27 cellular contexts compared by ENCODE assay signal in the genomic region with DNA sequence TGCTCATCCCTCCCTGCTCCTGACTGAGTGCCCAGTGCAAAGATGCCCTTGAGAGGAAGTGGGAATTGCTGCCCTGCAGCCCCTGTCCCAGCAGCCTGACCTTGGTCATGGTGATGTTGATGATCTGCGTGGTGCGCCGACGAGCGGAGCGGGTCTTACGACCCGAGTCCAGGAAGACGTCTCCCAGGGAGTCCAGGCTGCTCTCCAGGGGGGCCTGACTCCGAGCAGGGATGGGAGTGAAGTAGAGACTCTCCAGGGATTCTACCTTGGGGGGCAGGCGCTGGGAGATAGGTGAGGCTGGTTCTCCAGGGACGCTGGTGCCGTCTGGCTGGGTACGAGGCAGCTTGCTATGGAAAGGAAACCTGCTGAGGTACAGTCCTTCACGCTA. TPM values are rescaled to one million over a fixed set of nuclear protein-coding genes. Genes with fewer than 3 reads are reported as not detected.
DNase-seq lines count a peak whose midpoint lies in the region; ATAC-seq, FAIRE-seq and TF ChIP-seq lines count a peak whose summit lies in the region.
"Had no signal": no experiment of that assay in that cellular context is flagged by ENCODE, and none has a peak within 500 bp of the region (broad histone marks: within the 10 kb centered on the region; RNA-seq: fewer than 3 reads in every experiment).

No MANE protein-coding gene starts in this region.

- DNase-seq in activated T-cell treated with anti-CD3 and anti-CD28 coated beads, Interleukin-2, amount 50 U/mL, for 24 hours = peak; percentile 23
- no peak for DNase-seq in activated T-cell treated with anti-CD3 and anti-CD28 coated beads, Interleukin-2, amount 50 U/mL, for 4 hours
- DNase-seq in chondrocyte (ENCODE audit: low spot score) (no peak), HTR-8/SVneo (ENCODE audit: insufficient read length, low spot score) (no peak), hepatic stellate cell (ENCODE audit: low spot score) (no peak)
- DNase-seq in stimulated activated effector memory CD8-positive, alpha-beta T cell treated with anti-CD3 and anti-CD28 coated beads, Interleukin-12 subunit alpha, Interleukin-12 subunit beta, amount 100 ng/mL, for 72 hours (ENCODE audit: low spot score in 2 of 2) = no peak
- DNase-seq in effector CD4-positive, alpha-beta T cell = no peak
- DNase-seq: activated CD4-positive, alpha-beta T cell treated with anti-CD3 and anti-CD28 coated beads, Interleukin-2, amount 10 ng/mL, durations not matched to agents 24 days and 14 days; amniotic stem cell; cortex of kidney; DMS79; GF-D8; left lung; naive B cell; NCI-H1048; NCI-H187; NCI-H2171 treated with DMSO at 0.1 percent for 48 hours; NCI-H526 treated with DMSO at 0.1 percent for 48 hours; RPMI8226; stimulated activated naive CD8-positive, alpha-beta T cell treated with anti-CD3 and anti-CD28 coated beads, Interleukin-15, amount 100 ng/mL, for 72 hours; T-helper 2 cell; tibial artery had no signal

- H3K4me3 Mint-ChIP-seq in activated T-cell treated with anti-CD3 and anti-CD28 coated beads, Interleukin-2, amount 50 U/mL, for 24 hours = no peak overlapping the region
- H3K4me3 Mint-ChIP-seq in activated T-cell treated with anti-CD3 and anti-CD28 coated beads, Interleukin-2, amount 50 U/mL, for 4 hours = no peak overlapping the region
- H3K4me3 Mint-ChIP-seq in IgD-negative memory B cell = no peak overlapping the region
- no peak overlapping the region for H3K4me3 Mint-ChIP-seq in chondrocyte (ENCODE audit: unreplicated experiment)
- no peak overlapping the region for H3K4me3 Mint-ChIP-seq in stimulated activated effector memory CD8-positive, alpha-beta T cell treated with anti-CD3 and anti-CD28 coated beads, Interleukin-12 subunit alpha, Interleukin-12 subunit beta, amount 100 ng/mL, for 72 hours
- H3K4me3 Mint-ChIP-seq: activated CD4-positive, alpha-beta T cell treated with anti-CD3 and anti-CD28 coated beads, Interleukin-2, amount 10 ng/mL, durations not matched to agents 24 days and 14 days; B cell had no signal

- peak overlapping the region; percentile 34 for H3K27ac Mint-ChIP-seq in activated T-cell treated with anti-CD3 and anti-CD28 coated beads, Interleukin-2, amount 50 U/mL, for 24 hours
- H3K27ac Mint-ChIP-seq in IgD-negative memory B cell = peak overlapping the region in 2 of 3 donors; percentile 2 to 90
- peak overlapping the region; percentile 36 for H3K27ac Mint-ChIP-seq in chondrocyte (ENCODE audit: unreplicated experiment)
- peak overlapping the region; percentile 88 for H3K27ac Mint-ChIP-seq in stimulated activated effector memory CD8-positive, alpha-beta T cell treated with anti-CD3 and anti-CD28 coated beads, Interleukin-12 subunit alpha, Interleukin-12 subunit beta, amount 100 ng/mL, for 72 hours

- H3K36me3 Mint-ChIP-seq in activated T-cell treated with anti-CD3 and anti-CD28 coated beads, Interleukin-2, amount 50 U/mL, for 24 hours (ENCODE audit: low read depth) = peaks cover 99% of the 10 kb centered on the region
- H3K36me3 Mint-ChIP-seq in activated T-cell treated with anti-CD3 and anti-CD28 coated beads, Interleukin-2, amount 50 U/mL, for 4 hours (ENCODE audit: insufficient read depth) = peaks cover 46% of the 10 kb centered on the region
- H3K36me3 Mint-ChIP-seq in IgD-negative memory B cell = peaks cover 4% of the 10 kb centered on the region
- H3K36me3 Mint-ChIP-seq in chondrocyte (ENCODE audit: low read depth) = peaks cover 42% of the 10 kb centered on the region
- peaks cover 97% of the 10 kb centered on the region for H3K36me3 Mint-ChIP-seq in stimulated activated effector memory CD8-positive, alpha-beta T cell treated with anti-CD3 and anti-CD28 coated beads, Interleukin-12 subunit alpha, Interleukin-12 subunit beta, amount 100 ng/mL, for 72 hours

- H3K27me3 Mint-ChIP-seq in activated T-cell treated with anti-CD3 and anti-CD28 coated beads, Interleukin-2, amount 50 U/mL, for 24 hours = no peaks in the 10 kb centered on the region
- H3K27me3 Mint-ChIP-seq in activated T-cell treated with anti-CD3 and anti-CD28 coated beads, Interleukin-2, amount 50 U/mL, for 4 hours (ENCODE audit: low read depth) = no peaks in the 10 kb centered on the region
- H3K27me3 Mint-ChIP-seq in IgD-negative memory B cell (no peaks in the 10 kb centered on the region), chondrocyte (ENCODE audit: low read depth) (no peaks in the 10 kb centered on the region)
- H3K27me3 Mint-ChIP-seq: activated CD4-positive, alpha-beta T cell treated with anti-CD3 and anti-CD28 coated beads, Interleukin-2, amount 10 ng/mL, durations not matched to agents 24 days and 14 days; B cell; naive B cell; stimulated activated naive CD8-positive, alpha-beta T cell treated with anti-CD3 and anti-CD28 coated beads, Interleukin-15, amount 100 ng/mL, for 72 hours had no signal

- no peaks in the 10 kb centered on the region for H3K9me3 Mint-ChIP-seq in activated T-cell treated with anti-CD3 and anti-CD28 coated beads, Interleukin-2, amount 50 U/mL, for 24 hours
- H3K9me3 Mint-ChIP-seq in activated T-cell treated with anti-CD3 and anti-CD28 coated beads, Interleukin-2, amount 50 U/mL, for 4 hours = no peaks in the 10 kb centered on the region
- H3K9me3 Mint-ChIP-seq in IgD-negative memory B cell (no peaks in the 10 kb centered on the region), chondrocyte (ENCODE audit: low read depth) (no peaks in the 10 kb centered on the region)
- H3K9me3 Mint-ChIP-seq in stimulated activated effector memory CD8-positive, alpha-beta T cell treated with anti-CD3 and anti-CD28 coated beads, Interleukin-12 subunit alpha, Interleukin-12 subunit beta, amount 100 ng/mL, for 72 hours = no peaks in the 10 kb centered on the region
- H3K9me3 Mint-ChIP-seq: activated CD4-positive, alpha-beta T cell treated with anti-CD3 and anti-CD28 coated beads, Interleukin-2, amount 10 ng/mL, durations not matched to agents 24 days and 14 days; naive B cell; stimulated activated naive CD8-positive, alpha-beta T cell treated with anti-CD3 and anti-CD28 coated beads, Interleukin-15, amount 100 ng/mL, for 72 hours had no signal

- no peaks in the 10 kb centered on the region for H3K4me1 Mint-ChIP-seq in activated T-cell treated with anti-CD3 and anti-CD28 coated beads, Interleukin-2, amount 50 U/mL, for 24 hours (ENCODE audit: low read depth)
- H3K4me1 Mint-ChIP-seq in activated T-cell treated with anti-CD3 and anti-CD28 coated beads, Interleukin-2, amount 50 U/mL, for 4 hours (ENCODE audit: low read depth) = peaks cover 6% of the 10 kb centered on the region
- H3K4me1 Mint-ChIP-seq in IgD-negative memory B cell (peaks cover 0 to 3% (median 0%) of the 10 kb centered on the region in 3 donors), chondrocyte (ENCODE audit: low read depth) (peaks cover 11% of the 10 kb centered on the region)
- H3K4me1 Mint-ChIP-seq in stimulated activated effector memory CD8-positive, alpha-beta T cell treated with anti-CD3 and anti-CD28 coated beads, Interleukin-12 subunit alpha, Interleukin-12 subunit beta, amount 100 ng/mL, for 72 hours = peaks cover 11% of the 10 kb centered on the region
- H3K4me1 Mint-ChIP-seq: stimulated activated naive CD8-positive, alpha-beta T cell treated with anti-CD3 and anti-CD28 coated beads, Interleukin-15, amount 100 ng/mL, for 72 hours had no signal

- ATAC-seq in activated T-cell treated with anti-CD3 and anti-CD28 coated beads, Interleukin-2, amount 50 U/mL, for 4 hours = no peak
- no peak for ATAC-seq in stimulated activated effector memory CD8-positive, alpha-beta T cell treated with anti-CD3 and anti-CD28 coated beads, Interleukin-12 subunit alpha, Interleukin-12 subunit beta, amount 100 ng/mL, for 72 hours
- ATAC-seq: gastroesophageal sphincter; left lung; sciatic nerve; stimulated activated naive CD8-positive, alpha-beta T cell treated with anti-CD3 and anti-CD28 coated beads, Interleukin-15, amount 100 ng/mL, for 72 hours had no signal

- no peak for FAIRE-seq in HTR-8/SVneo (lab: Jason Lieb, UNC)
- FAIRE-seq: bronchial epithelial cell had no signal

- TF ChIP-seq CTCF in chondrocyte (IDR thresholded peaks at IDR 0.05) = no peak

RNA-seq across cellular contexts. Expression of a gene that starts 8.4 kb away (rescaled TPM):
- 1 to 10 TPM; 7.9 to 9.8 (median 9.3) TPM for total RNA-seq in activated T-cell treated with anti-CD3 and anti-CD28 coated beads, Interleukin-2, amount 50 U/mL, for 4 hours
- 41.5 TPM for polyA plus RNA-seq in IgD-negative memory B cell
- 9.6 to 16.2 TPM (median 11.4 TPM) in 3 replicates for total RNA-seq in chondrocyte

Comparison
In these comparisons a context has a peak if more than half of its experiments do, and no peak if none do; other contexts are left out.
1. H3K27ac Mint-ChIP-seq: peak in every context shown above with its lines; median percentile 88 in stimulated activated effector memory CD8-positive, alpha-beta T cell treated with anti-CD3 and anti-CD28 coated beads, Interleukin-12 subunit alpha, Interleukin-12 subunit beta, amount 100 ng/mL, for 72 hours; 46 in IgD-negative memory B cell; 36 in chondrocyte; 34 in activated T-cell treated with anti-CD3 and anti-CD28 coated beads, Interleukin-2, amount 50 U/mL, for 24 hours.